In the genomic region with DNA sequence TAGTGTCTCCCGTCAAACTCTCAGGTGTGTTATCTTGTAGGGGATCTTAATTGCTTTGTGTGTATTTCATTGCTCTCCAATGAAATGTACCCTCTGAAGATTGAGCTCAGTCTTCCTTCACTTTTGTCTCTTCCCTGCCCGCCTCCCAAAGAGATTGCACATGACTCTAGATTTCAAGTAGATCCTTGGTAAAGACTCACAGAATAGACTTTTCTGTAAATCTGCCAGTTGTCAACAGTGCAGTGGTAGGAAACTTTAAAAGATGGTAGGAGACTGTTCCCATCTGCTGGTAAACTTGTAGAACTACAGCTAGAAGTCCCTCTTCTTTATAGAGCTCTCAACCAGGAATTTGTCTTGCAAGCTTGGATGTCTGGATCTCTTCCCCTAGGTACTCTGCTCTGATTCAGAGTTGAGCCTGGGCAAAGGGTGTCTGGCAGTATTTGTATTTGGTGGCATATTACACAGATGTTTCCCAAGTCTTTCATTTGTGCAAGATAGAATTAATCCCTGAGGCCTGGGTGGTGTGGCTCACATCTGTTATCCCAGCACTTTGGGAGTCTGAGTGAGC, we compare ENCODE assay signal across 2 cellular contexts.
TF ChIP-seq lines count a peak whose summit lies in the region.

No MANE protein-coding gene starts in this region.

TF ChIP-seq in HEK293T, 16 proteins besides CTCF, POLR2A, EP300 and RAD21:
- TF ChIP-seq FOXA1 (IDR thresholded peaks at IDR 0.05), result no peak
- no peak for TF ChIP-seq SUZ12 (IDR thresholded peaks at IDR 0.05)
- TF ChIP-seq TARDBP (IDR thresholded peaks at IDR 0.05), result no peak
- no peak for TF ChIP-seq LEF1 (IDR thresholded peaks at IDR 0.05; ENCODE audit: borderline replicate concordance)
- TF ChIP-seq PKNOX1 (IDR thresholded peaks at IDR 0.05), result no peak
- no peak for TF ChIP-seq BHLHE40 (IDR thresholded peaks at IDR 0.05; ENCODE audit: borderline replicate concordance)
- TF ChIP-seq NFRKB (IDR thresholded peaks at IDR 0.05), result no peak
- no peak for TF ChIP-seq SP1 (IDR thresholded peaks at IDR 0.05)
- no peak for TF ChIP-seq ZNF384 (IDR thresholded peaks at IDR 0.05)

TF ChIP-seq in K562, 482 proteins besides CTCF, POLR2A, EP300 and RAD21 (continues in another document):
- TF ChIP-seq XRCC4 (IDR thresholded peaks at IDR 0.05; ENCODE audit: extremely low read depth, insufficient read depth, insufficient read length) (no peak), ZNF24 (IDR thresholded peaks at IDR 0.05) (no peak), STAG1 (CRISPR knock-in tag; IDR thresholded peaks at IDR 0.05; ENCODE audit: borderline replicate concordance) (no peak; the same call in 1 of the 2 replicates), GABPA (tag; conservative IDR thresholded peaks at IDR 0.05; ENCODE audit: low read depth) (no peak), TFAM (CRISPR knock-in tag; conservative IDR thresholded peaks at IDR 0.05) (no peak), ZBTB1 (CRISPR knock-in tag; IDR thresholded peaks at IDR 0.05; ENCODE audit: borderline replicate concordance, low read depth) (no peak), FOXJ3 (CRISPR knock-in tag; IDR thresholded peaks at IDR 0.05) (no peak), ZC3H8 (IDR thresholded peaks at IDR 0.05) (no peak), FOXA3 (CRISPR knock-in tag; conservative IDR thresholded peaks at IDR 0.05 in 1 of 2, IDR thresholded peaks at IDR 0.05 in 1 of 2) (peak; percentile 45 to 59; a peak in 1 of 4 replicates), ZNF551 (CRISPR knock-in tag; IDR thresholded peaks at IDR 0.05) (no peak), CEBPB (tag; IDR thresholded peaks at IDR 0.05) (no peak), ARNT (IDR thresholded peaks at IDR 0.05) (peak in 1 of 2 experiments; percentile 73; a peak in 2 of 4 replicates), YBX1 (IDR thresholded peaks at IDR 0.05) (no peak), GABPB2 (CRISPR knock-in tag; conservative IDR thresholded peaks at IDR 0.05) (no peak), KLF1 (tag; IDR thresholded peaks at IDR 0.05) (no peak), NR1H2 (CRISPR knock-in tag; IDR thresholded peaks at IDR 0.05) (no peak), RBM39 (optimal IDR thresholded peaks at IDR 0.05; ENCODE audit: low read depth, low read length) (no peak), ZFP30 (CRISPR knock-in tag; IDR thresholded peaks at IDR 0.05; ENCODE audit: borderline replicate concordance) (no peak), RBM34 (IDR thresholded peaks at IDR 0.05; ENCODE audit: borderline replicate concordance, insufficient read depth, low read length) (no peak), MXD1 (CRISPR knock-in tag; IDR thresholded peaks at IDR 0.05; ENCODE audit: borderline replicate concordance, poor library complexity, severe bottlenecking) (no peak), PHF21A (IDR thresholded peaks at IDR 0.05; ENCODE audit: borderline replicate concordance, low read depth) (no peak), EZH2 (IDR thresholded peaks at IDR 0.05; ENCODE audit: borderline replicate concordance, low read depth, low read length) (no peak), ZNF76 (CRISPR knock-in tag; IDR thresholded peaks at IDR 0.05; ENCODE audit: borderline replicate concordance) (no peak), ZEB2 (IDR thresholded peaks at IDR 0.05) (0 out of 2 replicates have a peak, but pooled peaks have one; percentile 55), ZBED1 (IDR thresholded peaks at IDR 0.05) (no peak), DPF2 (IDR thresholded peaks at IDR 0.05) (peak; percentile 37; the same call in 1 of the 2 replicates), MAZ (CRISPR knock-in tag; conservative IDR thresholded peaks at IDR 0.05 in 1 of 2, IDR thresholded peaks at IDR 0.05 in 1 of 2) (0 out of 4 replicates have a peak, but pooled peaks of 1 of the 2 experiments have one; percentile 35), MTA1 (IDR thresholded peaks at IDR 0.05; ENCODE audit: borderline replicate concordance) (no peak), ZNF583 (CRISPR knock-in tag; IDR thresholded peaks at IDR 0.05) (no peak), GTF2F1 (IDR thresholded peaks at IDR 0.05; ENCODE audit: low read depth, low read length) (no peak), SMAD3 (CRISPR knock-in tag; conservative IDR thresholded peaks at IDR 0.05) (no peak), ZNF274 (IDR thresholded peaks at IDR 0.05; ENCODE audit: borderline replicate concordance, low read depth, low read length) (no peak), ZNF253 (CRISPR knock-in tag; conservative IDR thresholded peaks at IDR 0.05) (no peak), SAP30 (IDR thresholded peaks at IDR 0.05; ENCODE audit: borderline replicate concordance, insufficient read depth, low read depth, low read length, poor library complexity, severe bottlenecking) (no peak), KLF13 (tag; IDR thresholded peaks at IDR 0.05; ENCODE audit: borderline replicate concordance, low read depth) (no peak), RBM14 (IDR thresholded peaks at IDR 0.05; ENCODE audit: borderline replicate concordance, insufficient read depth, low read depth, low read length) (no peak), HDAC3 (IDR thresholded peaks at IDR 0.05; ENCODE audit: borderline replicate concordance, partially characterized antibody) (no peak), CHCHD3 (CRISPR knock-in tag; IDR thresholded peaks at IDR 0.05) (no peak), CREBBP (IDR thresholded peaks at IDR 0.05; ENCODE audit: low read depth, low read length) (no peak), ARID2 (IDR thresholded peaks at IDR 0.05) (peak; percentile 53; the same call in 1 of the 2 replicates), FOS (IDR thresholded peaks at IDR 0.05; ENCODE audit: extremely low read depth, insufficient read length) (no peak), CSDE1 (IDR thresholded peaks at IDR 0.05) (no peak), HMG20B (CRISPR knock-in tag; IDR thresholded peaks at IDR 0.05) (no peak), TCF15 (CRISPR knock-in tag; IDR thresholded peaks at IDR 0.05) (no peak), HMGXB4 (CRISPR knock-in tag; IDR thresholded peaks at IDR 0.05) (no peak), ZNF512 (tag; IDR thresholded peaks at IDR 0.05) (no peak), CREM (IDR thresholded peaks at IDR 0.05; ENCODE audit: low read depth) (no peak), SMC3 (conservative IDR thresholded peaks at IDR 0.05; ENCODE audit: insufficient read depth, low read depth, low read length) (peak; percentile 82), UBTF (IDR thresholded peaks at IDR 0.05; ENCODE audit: borderline replicate concordance in 1 of 2, low read depth in 2 of 2, low read length in 2 of 2) (no peak), PHTF2 (CRISPR knock-in tag; IDR thresholded peaks at IDR 0.05) (no peak), ZNF766 (CRISPR knock-in tag; conservative IDR thresholded peaks at IDR 0.05) (peak; percentile 24; the same call in 1 of the 2 replicates), DMBX1 (CRISPR knock-in tag; IDR thresholded peaks at IDR 0.05; ENCODE audit: borderline replicate concordance) (no peak), SNIP1 (IDR thresholded peaks at IDR 0.05; ENCODE audit: low read depth) (no peak), MIER1 (IDR thresholded peaks at IDR 0.05; ENCODE audit: low read depth) (no peak), TEAD1 (CRISPR knock-in tag; IDR thresholded peaks at IDR 0.05) (0 out of 4 replicates have a peak, but pooled peaks of 1 of the 2 experiments have one; percentile 30), NONO (IDR thresholded peaks at IDR 0.05; ENCODE audit: low read depth in 2 of 2, low read length in 1 of 2) (no peak)
- TF ChIP-seq, protein P1, sequence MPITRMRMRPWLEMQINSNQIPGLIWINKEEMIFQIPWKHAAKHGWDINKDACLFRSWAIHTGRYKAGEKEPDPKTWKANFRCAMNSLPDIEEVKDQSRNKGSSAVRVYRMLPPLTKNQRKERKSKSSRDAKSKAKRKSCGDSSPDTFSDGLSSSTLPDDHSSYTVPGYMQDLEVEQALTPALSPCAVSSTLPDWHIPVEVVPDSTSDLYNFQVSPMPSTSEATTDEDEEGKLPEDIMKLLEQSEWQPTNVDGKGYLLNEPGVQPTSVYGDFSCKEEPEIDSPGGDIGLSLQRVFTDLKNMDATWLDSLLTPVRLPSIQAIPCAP (CRISPR knock-in tag; IDR thresholded peaks at IDR 0.05; ENCODE audit: borderline replicate concordance), result no peak
- TF ChIP-seq, protein P2, sequence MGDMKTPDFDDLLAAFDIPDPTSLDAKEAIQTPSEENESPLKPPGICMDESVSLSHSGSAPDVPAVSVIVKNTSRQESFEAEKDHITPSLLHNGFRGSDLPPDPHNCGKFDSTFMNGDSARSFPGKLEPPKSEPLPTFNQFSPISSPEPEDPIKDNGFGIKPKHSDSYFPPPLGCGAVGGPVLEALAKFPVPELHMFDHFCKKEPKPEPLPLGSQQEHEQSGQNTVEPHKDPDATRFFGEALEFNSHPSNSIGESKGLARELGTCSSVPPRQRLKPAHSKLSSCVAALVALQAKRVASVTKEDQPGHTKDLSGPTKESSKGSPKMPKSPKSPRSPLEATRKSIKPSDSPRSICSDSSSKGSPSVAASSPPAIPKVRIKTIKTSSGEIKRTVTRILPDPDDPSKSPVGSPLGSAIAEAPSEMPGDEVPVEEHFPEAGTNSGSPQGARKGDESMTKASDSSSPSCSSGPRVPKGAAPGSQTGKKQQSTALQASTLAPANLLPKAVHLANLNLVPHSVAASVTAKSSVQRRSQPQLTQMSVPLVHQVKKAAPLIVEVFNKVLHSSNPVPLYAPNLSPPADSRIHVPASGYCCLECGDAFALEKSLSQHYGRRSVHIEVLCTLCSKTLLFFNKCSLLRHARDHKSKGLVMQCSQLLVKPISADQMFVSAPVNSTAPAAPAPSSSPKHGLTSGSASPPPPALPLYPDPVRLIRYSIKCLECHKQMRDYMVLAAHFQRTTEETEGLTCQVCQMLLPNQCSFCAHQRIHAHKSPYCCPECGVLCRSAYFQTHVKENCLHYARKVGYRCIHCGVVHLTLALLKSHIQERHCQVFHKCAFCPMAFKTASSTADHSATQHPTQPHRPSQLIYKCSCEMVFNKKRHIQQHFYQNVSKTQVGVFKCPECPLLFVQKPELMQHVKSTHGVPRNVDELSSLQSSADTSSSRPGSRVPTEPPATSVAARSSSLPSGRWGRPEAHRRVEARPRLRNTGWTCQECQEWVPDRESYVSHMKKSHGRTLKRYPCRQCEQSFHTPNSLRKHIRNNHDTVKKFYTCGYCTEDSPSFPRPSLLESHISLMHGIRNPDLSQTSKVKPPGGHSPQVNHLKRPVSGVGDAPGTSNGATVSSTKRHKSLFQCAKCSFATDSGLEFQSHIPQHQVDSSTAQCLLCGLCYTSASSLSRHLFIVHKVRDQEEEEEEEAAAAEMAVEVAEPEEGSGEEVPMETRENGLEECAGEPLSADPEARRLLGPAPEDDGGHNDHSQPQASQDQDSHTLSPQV (IDR thresholded peaks at IDR 0.05), result no peak
- TF ChIP-seq, protein P3, sequence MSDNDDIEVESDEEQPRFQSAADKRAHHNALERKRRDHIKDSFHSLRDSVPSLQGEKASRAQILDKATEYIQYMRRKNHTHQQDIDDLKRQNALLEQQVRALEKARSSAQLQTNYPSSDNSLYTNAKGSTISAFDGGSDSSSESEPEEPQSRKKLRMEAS (CRISPR knock-in tag; IDR thresholded peaks at IDR 0.05), result no peak
- TF ChIP-seq, protein P4, sequence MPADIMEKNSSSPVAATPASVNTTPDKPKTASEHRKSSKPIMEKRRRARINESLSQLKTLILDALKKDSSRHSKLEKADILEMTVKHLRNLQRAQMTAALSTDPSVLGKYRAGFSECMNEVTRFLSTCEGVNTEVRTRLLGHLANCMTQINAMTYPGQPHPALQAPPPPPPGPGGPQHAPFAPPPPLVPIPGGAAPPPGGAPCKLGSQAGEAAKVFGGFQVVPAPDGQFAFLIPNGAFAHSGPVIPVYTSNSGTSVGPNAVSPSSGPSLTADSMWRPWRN (IDR thresholded peaks at IDR 0.05; ENCODE audit: low read depth), result no peak
